In the genomic region with DNA sequence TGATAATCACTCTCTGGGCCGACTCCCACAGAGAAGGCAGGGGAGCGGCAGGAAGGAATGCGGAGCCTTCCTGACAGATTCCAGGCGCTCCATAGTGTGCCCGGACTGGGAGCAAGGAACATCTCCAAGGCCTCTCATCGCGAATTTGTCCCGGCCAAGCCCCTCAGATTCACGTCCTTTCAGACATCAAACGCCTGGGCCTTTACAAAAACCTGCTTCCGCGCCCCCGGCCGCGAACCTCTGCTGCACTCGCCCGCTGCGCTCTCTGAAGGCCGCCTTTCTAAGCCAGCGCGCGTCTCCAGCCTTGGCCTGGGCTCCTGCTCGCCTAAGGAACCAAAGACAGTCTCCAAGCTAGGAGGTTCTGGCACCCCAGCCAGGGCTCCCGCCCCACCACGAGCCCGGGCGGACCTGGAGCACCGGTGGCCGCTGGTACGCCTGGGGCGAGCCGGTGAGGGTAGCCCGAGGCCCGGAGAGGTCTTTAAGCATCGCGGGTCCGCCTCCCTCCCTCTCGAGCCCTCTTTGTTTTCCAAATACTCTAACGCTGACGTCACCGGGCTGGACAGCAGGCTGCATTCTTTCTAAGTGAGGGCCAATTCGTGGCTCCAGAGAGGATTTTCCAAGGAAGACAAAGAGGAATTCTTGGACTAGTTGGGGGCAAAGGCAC, we compare ENCODE assay signal across 8 cellular contexts. TPM values are rescaled to one million over a fixed set of nuclear protein-coding genes. Genes with fewer than 3 reads are reported as not detected.
DNase-seq lines count a peak whose midpoint lies in the region; ATAC-seq and TF ChIP-seq lines count a peak whose summit lies in the region.

No MANE protein-coding gene starts in this region.

- TF ChIP-seq CTCF in 22Rv1 (IDR thresholded peaks at IDR 0.05) (no peak), uterus (IDR thresholded peaks at IDR 0.05) (no peak)

- in situ Hi-C loops in HAP-1 (cut with MboI; ENCODE audit: low sequenced_read_pairs) = loop anchor here (5.0 kb wide), 1 partner anchor 34 kb away; no protein-coding TSS in a partner anchor

- peak; percentile 48 to 60 for TF ChIP-seq POLR2A in uterus (IDR thresholded peaks at IDR 0.05)

- H3K4me3 ChIP-seq in HAP-1 (peak overlapping the region; percentile 99), uterus (peak overlapping the region; percentile 52 to 89)

- DNase-seq in HAP-1 (ENCODE audit: low spot score in 2 of 2) (peak; percentile 89 to 93), SK-N-DZ (ENCODE audit: low spot score) (peak; percentile 65), fibroblast of gingiva (ENCODE audit: low read depth) (peak; percentile 86), mucosa of gallbladder (ENCODE audit: low spot score) (peak; percentile 91), uterus (peak; percentile 89 to 95)

- H3K36me3 ChIP-seq in HAP-1 (replicated peaks) (peaks cover 46% of the 10 kb centered on the region), uterus (no peaks in the 10 kb centered on the region)

- no peaks in the 10 kb centered on the region for H3K9me3 ChIP-seq in HAP-1
- no peaks in the 10 kb centered on the region for H3K9me3 ChIP-seq in uterus

- H3K27ac ChIP-seq in 22Rv1 (peak overlapping the region; percentile 68), uterus (peak overlapping the region; percentile 97 to 99)

- intact Hi-C loops in uterus (cut with DNase I; ENCODE audit: low total_unique reads) = loop anchor here (5.0 kb wide), 1 partner anchor 89 kb away; no protein-coding TSS in a partner anchor

- H3K27me3 ChIP-seq in HAP-1 (ENCODE audit: low read depth) = no peaks in the 10 kb centered on the region
- H3K27me3 ChIP-seq in uterus = no peaks in the 10 kb centered on the region

- ATAC-seq in GM19452 (IDR thresholded peaks at IDR 0.05; ENCODE audit: unreplicated experiment) (no peak), HG02885 (IDR thresholded peaks at IDR 0.05; ENCODE audit: poor library complexity, unreplicated experiment) (no peak)

- H3K4me1 ChIP-seq in HAP-1 = peaks cover 18% of the 10 kb centered on the region
- H3K4me1 ChIP-seq in uterus = peaks cover 5 to 37% of the 10 kb centered on the region in 2 donors

RNA-seq across cellular contexts. Expression of a gene that starts 0.8 kb away (rescaled TPM):
- polyA plus RNA-seq in SK-N-DZ (2014; cell fraction: cytosol; rRNA removed) = 14.6 and 23.0 TPM in 2 replicates
- polyA plus RNA-seq in SK-N-DZ (2014; cell fraction: nucleus; rRNA removed) = 13.4 and 17.3 TPM in 2 replicates
- total RNA-seq in mucosa of gallbladder = 129 TPM
- 10 to 100 TPM; 49.4 to 87.5 (median 61.4) TPM for total RNA-seq in uterus
